In genomic region chr7:22442187-22442886, GRCh38 we compare ENCODE assay signal across 15 cellular contexts. TPM values are rescaled to one million over a fixed set of nuclear protein-coding genes. Genes with fewer than 3 reads are reported as not detected.
DNase-seq lines count a peak whose midpoint lies in the region; ATAC-seq and TF ChIP-seq lines count a peak whose summit lies in the region.
"Had no signal": no experiment of that assay in that cellular context is flagged by ENCODE, and none has a peak within 500 bp of the region (broad histone marks: within the 10 kb centered on the region; RNA-seq: fewer than 3 reads in every experiment).

No MANE protein-coding gene starts in this region.

- H3K27ac Mint-ChIP-seq in WTC11 (no peak overlapping the region), nephron progenitor cell (no peak overlapping the region)

- peaks cover 21 to 38% of the 10 kb centered on the region in 2 donors for H3K4me1 ChIP-seq in mucosa of rectum (ENCODE audit: control insufficient read depth in 2 of 2, insufficient read depth in 2 of 2, low read length in 2 of 2)
- peaks cover 11% of the 10 kb centered on the region for H3K4me1 ChIP-seq in prostate gland (replicated peaks)

- no peaks in the 10 kb centered on the region for H3K9me3 ChIP-seq in mucosa of rectum (ENCODE audit: control insufficient read depth in 2 of 2, low read length in 2 of 2)
- H3K9me3 ChIP-seq in prostate gland = no peaks in the 10 kb centered on the region
- H3K9me3 ChIP-seq: tibial nerve had no signal

- H3K36me3 ChIP-seq in mucosa of rectum (ENCODE audit: control insufficient read depth in 2 of 2, insufficient read depth in 2 of 2, low read length in 2 of 2) (no peaks in the 10 kb centered on the region), prostate gland (no peaks in the 10 kb centered on the region)
- H3K36me3 ChIP-seq: tibial nerve had no signal

- intact Hi-C loops in head of caudate nucleus (cut with DNase I) (no loop called here), prostate gland (cut with DNase I) (no loop called here)

- H3K36me3 Mint-ChIP-seq in WTC11 = no peaks in the 10 kb centered on the region
- peaks cover 5% of the 10 kb centered on the region for H3K36me3 Mint-ChIP-seq in nephron progenitor cell (ENCODE audit: low read depth)

- peak; percentile 87 for DNase-seq in DMS153 treated with DMSO at 0.1 percent for 48 hours (lab: John Stamatoyannopoulos, UW; ENCODE audit: unreplicated experiment)
- peak; percentile 24 for DNase-seq in NCI-H146 (lab: John Stamatoyannopoulos, UW)
- no peak for DNase-seq in WTC11 (ENCODE audit: low spot score)
- no peak for DNase-seq in head of caudate nucleus
- no peak for DNase-seq in nephron progenitor cell
- DNase-seq in prostate gland (ENCODE audit: low spot score) = no peak
- DNase-seq: activated naive CD4-positive, alpha-beta T cell treated with Interleukin-2 at 50 U/mL for 16 hours; AML-193; caudate nucleus; NCI-H1436 treated with DMSO at 0.1 percent for 48 hours; SK-N-SH; stimulated activated CD8-positive, alpha-beta memory T cell treated with anti-CD3 and anti-CD28 coated beads, Interleukin-4, amount 100 ng/mL, for 48 hours had no signal

- CTCF ChIA-PET in WTC11 (lab: Charles Lee) = interaction anchor here (0.7 to 2.6 kb wide), 2 partner anchors 10 to 332 kb away, joined by 3 to 17 read pairs; no protein-coding TSS in a partner anchor

- ATAC-seq in WTC11 = peak; percentile 46; the same call in 1 of the 2 replicates
- no peak for ATAC-seq in HG03442 (IDR thresholded peaks at IDR 0.05; ENCODE audit: unreplicated experiment)

- H3K27me3 Mint-ChIP-seq in WTC11 (ENCODE audit: low read depth) (no peaks in the 10 kb centered on the region), nephron progenitor cell (ENCODE audit: low read depth, poor library complexity) (peaks cover 6% of the 10 kb centered on the region)

- TF ChIP-seq CTCF in WTC11 (IDR thresholded peaks at IDR 0.05) (no peak), nephron progenitor cell (IDR thresholded peaks at IDR 0.05) (no peak), prostate gland (IDR thresholded peaks at IDR 0.05) (no peak)

- 38% methylated on average over 8 of the region's 8 CpGs for WGBS in prostate gland

- H3K27ac ChIP-seq in mucosa of rectum (ENCODE audit: low read depth in 2 of 2, low read length in 2 of 2) (peak overlapping the region; percentile 60 to 67), prostate gland (peak overlapping the region in 1 of 2 donors; percentile 8)
- H3K27ac ChIP-seq: tibial nerve had no signal

- no peaks in the 10 kb centered on the region for H3K9me3 Mint-ChIP-seq in WTC11
- peaks cover 14% of the 10 kb centered on the region for H3K9me3 Mint-ChIP-seq in nephron progenitor cell

- H3K27me3 ChIP-seq in mucosa of rectum (ENCODE audit: control insufficient read depth in 2 of 2, insufficient read depth in 2 of 2, low read length in 2 of 2) = no peaks in the 10 kb centered on the region
- H3K27me3 ChIP-seq in prostate gland (replicated peaks; ENCODE audit: insufficient read depth) = no peaks in the 10 kb centered on the region
- H3K27me3 ChIP-seq: tibial nerve had no signal

- POLR2A ChIA-PET in WTC11 (lab: Charles Lee) = no interaction called here

- no peak for TF ChIP-seq POLR2A in prostate gland (IDR thresholded peaks at IDR 0.05)

- H3K4me3 Mint-ChIP-seq in WTC11 (no peak overlapping the region), nephron progenitor cell (no peak overlapping the region)

- H3K4me1 Mint-ChIP-seq in WTC11 (peaks cover 33% of the 10 kb centered on the region), nephron progenitor cell (peaks cover 48% of the 10 kb centered on the region)

- H3K4me3 ChIP-seq in mucosa of rectum (ENCODE audit: low read length in 2 of 2) (no peak overlapping the region), prostate gland (no peak overlapping the region)
- H3K4me3 ChIP-seq: tibial nerve had no signal

- no peak overlapping the region for H3K9ac ChIP-seq in mucosa of rectum (ENCODE audit: low read depth in 1 of 2, low read length in 2 of 2)
- H3K9ac ChIP-seq: SK-N-SH had no signal

TF ChIP-seq in WTC11, 78 proteins besides CTCF, POLR2A, EP300 and RAD21:
- TF ChIP-seq GABPB1 (CRISPR knock-in tag; IDR thresholded peaks at IDR 0.05) (peak; percentile 82), ERG (CRISPR knock-in tag; IDR thresholded peaks at IDR 0.05) (no peak)

RNA-seq across cellular contexts. Expression of gene STEAP1B, which starts 57.7 kb away (rescaled TPM):
- total RNA-seq in WTC11 (2021) (5.4 to 6.3 TPM (median 5.5 TPM) in 3 replicates), prostate gland (1 to 10 TPM in 1 of 2 donors, not detected in 1; 6.4 TPM)

Comparison
In these comparisons a context has a peak if more than half of its experiments do, and no peak if none do; other contexts are left out.
1. DNase-seq: peak in DMS153 treated with DMSO at 0.1 percent for 48 hours (single experiment) and NCI-H146 (single experiment); none in WTC11 (single experiment), head of caudate nucleus (0 of 42), nephron progenitor cell (single experiment) and prostate gland (single experiment).